Comparison of ENCODE assay signal across 38 cellular contexts in the genomic region with DNA sequence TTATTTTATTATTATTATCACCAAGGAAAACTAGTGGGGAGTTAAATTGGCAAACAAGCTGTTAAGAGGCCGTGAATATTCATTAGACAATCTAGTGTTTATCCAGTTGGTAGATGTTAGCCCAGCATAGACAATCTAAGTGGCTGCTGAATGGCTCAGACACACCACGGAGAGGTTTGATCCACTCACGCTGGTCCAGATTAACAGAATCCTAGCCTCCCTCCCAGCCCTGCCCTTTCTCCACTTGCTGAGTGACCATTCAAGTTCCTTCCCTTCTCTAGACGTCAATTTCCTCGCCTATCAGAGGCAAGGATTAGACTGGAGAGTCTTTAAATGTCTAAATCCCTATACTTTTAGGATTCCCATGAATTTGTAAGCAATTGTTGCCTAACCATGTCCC.
"Had no signal": no experiment of that assay in that cellular context is flagged by ENCODE, and none has a peak within 500 bp of the region (broad histone marks: within the 10 kb centered on the region; RNA-seq: fewer than 3 reads in every experiment).

No MANE protein-coding gene starts in this region.

- H3K9me3 ChIP-seq: ascending aorta had no signal

- H3K27me3 ChIP-seq: ascending aorta, cardiac muscle cell had no signal

- H3K36me3 ChIP-seq: ascending aorta, cardiac muscle cell had no signal

- H3K4me3 ChIP-seq: ascending aorta, cardiac muscle cell had no signal

- H3K36me3 Mint-ChIP-seq: activated naive CD4-positive, alpha-beta T cell treated with anti-CD3 and anti-CD28 coated beads, Interleukin-2, amount 10 ng/mL, durations not matched to agents 7 days and 5 days; activated naive CD4-positive, alpha-beta T cell treated with anti-CD3 and anti-CD28 coated beads, Interleukin-2, amount 50 U/mL, for 24 hours; activated naive CD8-positive, alpha-beta T cell; activated naive CD8-positive, alpha-beta T cell treated with anti-CD3 and anti-CD28 coated beads, Interleukin-2, amount 10 ng/mL, durations not matched to agents 7 days and 5 days; brain; WTC11 had no signal

- H3K4me1 ChIP-seq: ascending aorta had no signal

- H3K4me3 Mint-ChIP-seq: activated CD4-positive, alpha-beta memory T cell treated with anti-CD3 and anti-CD28 coated beads, Interleukin-2, amount 10 ng/mL, durations not matched to agents 7 days and 5 days; activated CD4-positive, alpha-beta T cell treated with anti-CD3 and anti-CD28 coated beads for 36 hours; activated CD4-positive, alpha-beta T cell treated with anti-CD3 and anti-CD28 coated beads, Interleukin-2, amount 10 ng/mL, durations not matched to agents 7 days and 5 days; activated CD8-positive, alpha-beta T cell treated with anti-CD3 and anti-CD28 coated beads, Interleukin-2, amount 10 ng/mL, durations not matched to agents 7 days and 5 days; activated naive CD4-positive, alpha-beta T cell treated with anti-CD3 and anti-CD28 coated beads, Interleukin-2, amount 10 ng/mL, durations not matched to agents 7 days and 5 days; activated naive CD4-positive, alpha-beta T cell treated with anti-CD3 and anti-CD28 coated beads, Interleukin-2, amount 50 U/mL, for 24 hours; activated naive CD8-positive, alpha-beta T cell; activated naive CD8-positive, alpha-beta T cell treated with anti-CD3 and anti-CD28 coated beads, Interleukin-2, amount 10 ng/mL, durations not matched to agents 7 days and 5 days; activated naive CD8-positive, alpha-beta T cell treated with anti-CD3 and anti-CD28 coated beads, Interleukin-2, amount 50 U/mL, for 24 hours; activated T-cell treated with anti-CD3 and anti-CD28 coated beads, Interleukin-2, amount 50 U/mL, for 24 hours; brain; central memory CD8-positive, alpha-beta T cell; T-helper 1 cell treated with Interleukin-12 subunit alpha and Interleukin-12 subunit beta and Interleukin-4 antibody, amounts not matched to agents 30 μg/mL and 1 μg/mL, for 36 hours; T-helper 2 cell treated with Interferon-gamma antibody and Interleukin-4, amounts not matched to agents 5 μg/mL and 100 μg/mL, for 36 hours; WTC11 had no signal

- FAIRE-seq: bronchial epithelial cell, colon, TTC549 had no signal

- H3K27ac Mint-ChIP-seq: activated CD4-positive, alpha-beta memory T cell treated with anti-CD3 and anti-CD28 coated beads, Interleukin-2, amount 10 ng/mL, durations not matched to agents 7 days and 5 days; activated CD4-positive, alpha-beta T cell treated with anti-CD3 and anti-CD28 coated beads for 36 hours; activated CD4-positive, alpha-beta T cell treated with anti-CD3 and anti-CD28 coated beads, Interleukin-2, amount 10 ng/mL, durations not matched to agents 7 days and 5 days; activated CD8-positive, alpha-beta T cell treated with anti-CD3 and anti-CD28 coated beads, Interleukin-2, amount 10 ng/mL, durations not matched to agents 7 days and 5 days; activated naive CD4-positive, alpha-beta T cell treated with anti-CD3 and anti-CD28 coated beads, Interleukin-2, amount 10 ng/mL, durations not matched to agents 7 days and 5 days; activated naive CD4-positive, alpha-beta T cell treated with anti-CD3 and anti-CD28 coated beads, Interleukin-2, amount 50 U/mL, for 24 hours; activated naive CD8-positive, alpha-beta T cell; activated naive CD8-positive, alpha-beta T cell treated with anti-CD3 and anti-CD28 coated beads, Interleukin-2, amount 10 ng/mL, durations not matched to agents 7 days and 5 days; activated naive CD8-positive, alpha-beta T cell treated with anti-CD3 and anti-CD28 coated beads, Interleukin-2, amount 50 U/mL, for 24 hours; activated T-cell treated with anti-CD3 and anti-CD28 coated beads, Interleukin-2, amount 50 U/mL, for 24 hours; activated T-helper 2 cell treated with anti-CD3 and anti-CD28 coated beads, Interferon-gamma antibody, Interleukin-2, Interleukin-4, amounts not matched to agents 10 μg/mL and 5 μg/mL and 100 μg/mL, durations not matched to agents 14 hours and 24 hours and 36 hours; brain; T-helper 1 cell treated with Interleukin-12 subunit alpha and Interleukin-12 subunit beta and Interleukin-4 antibody, amounts not matched to agents 30 μg/mL and 1 μg/mL, for 36 hours; T-helper 2 cell treated with Interferon-gamma antibody and Interleukin-4, amounts not matched to agents 5 μg/mL and 100 μg/mL, for 36 hours; WTC11 had no signal

- DNase-seq: activated CD4-positive, alpha-beta memory T cell treated with anti-CD3 and anti-CD28 coated beads, Interleukin-2, amount 10 ng/mL, durations not matched to agents 7 days and 5 days; activated CD4-positive, alpha-beta T cell treated with anti-CD3 and anti-CD28 coated beads for 1 hour; activated CD4-positive, alpha-beta T cell treated with anti-CD3 and anti-CD28 coated beads for 36 hours; activated CD4-positive, alpha-beta T cell treated with anti-CD3 and anti-CD28 coated beads for 48 hours; activated CD4-positive, alpha-beta T cell treated with anti-CD3 and anti-CD28 coated beads, Interleukin-2, amount 10 ng/mL, durations not matched to agents 7 days and 5 days; activated CD4-positive, alpha-beta T cell treated with anti-CD3 and anti-CD28 coated beads, Interleukin-2, amount 50 U/mL, for 48 hours; activated CD4-positive, CD25-positive, alpha-beta regulatory T cell; activated CD8-positive, alpha-beta memory T cell treated with anti-CD3 and anti-CD28 coated beads for 24 hours; activated CD8-positive, alpha-beta memory T cell treated with anti-CD3 and anti-CD28 coated beads, Interleukin-2, amount 50 U/mL, for 4 hours; activated CD8-positive, alpha-beta T cell treated with anti-CD3 and anti-CD28 coated beads, Interleukin-2, amount 10 ng/mL, durations not matched to agents 7 days and 5 days; activated effector memory CD4-positive, alpha-beta T cell treated with Interleukin-2 at 50 U/mL for 16 hours; activated gamma-delta T cell; activated naive CD4-positive, alpha-beta T cell treated with anti-CD3 and anti-CD28 coated beads, Interleukin-2, amount 10 ng/mL, durations not matched to agents 7 days and 5 days; activated naive CD4-positive, alpha-beta T cell treated with Interleukin-2 at 50 U/mL for 16 hours; activated naive CD8-positive, alpha-beta T cell treated with anti-CD3 and anti-CD28 coated beads, Interleukin-2, amount 10 ng/mL, durations not matched to agents 7 days and 5 days; activated naive CD8-positive, alpha-beta T cell treated with anti-CD3 and anti-CD28 coated beads, Interleukin-2, amount 50 U/mL, for 24 hours; activated T-cell treated with anti-CD3 and anti-CD28 coated beads, Interleukin-2, amount 50 U/mL, for 24 hours; activated T-cell treated with anti-CD3 and anti-CD28 coated beads, Interleukin-2, amount 50 U/mL, for 48 hours; amygdala; anterior cingulate cortex; caudate nucleus; T-helper 1 cell; T-helper 2 cell; T-helper 9 cell had no signal

- H3K27ac ChIP-seq: ascending aorta, cardiac muscle cell, VCaP had no signal

- H3K4me1 Mint-ChIP-seq: activated CD4-positive, alpha-beta memory T cell treated with anti-CD3 and anti-CD28 coated beads, Interleukin-2, amount 10 ng/mL, durations not matched to agents 7 days and 5 days; activated CD4-positive, alpha-beta T cell treated with anti-CD3 and anti-CD28 coated beads for 36 hours; activated CD4-positive, alpha-beta T cell treated with anti-CD3 and anti-CD28 coated beads, Interleukin-2, amount 10 ng/mL, durations not matched to agents 7 days and 5 days; activated naive CD4-positive, alpha-beta T cell treated with anti-CD3 and anti-CD28 coated beads, Interleukin-2, amount 10 ng/mL, durations not matched to agents 7 days and 5 days; activated naive CD4-positive, alpha-beta T cell treated with anti-CD3 and anti-CD28 coated beads, Interleukin-2, amount 50 U/mL, for 24 hours; activated naive CD8-positive, alpha-beta T cell treated with anti-CD3 and anti-CD28 coated beads, Interleukin-2, amount 10 ng/mL, durations not matched to agents 7 days and 5 days; central memory CD8-positive, alpha-beta T cell had no signal

- H3K9me3 Mint-ChIP-seq: activated CD4-positive, alpha-beta memory T cell treated with anti-CD3 and anti-CD28 coated beads, Interleukin-2, amount 10 ng/mL, durations not matched to agents 7 days and 5 days; activated CD4-positive, alpha-beta T cell treated with anti-CD3 and anti-CD28 coated beads, Interleukin-2, amount 10 ng/mL, durations not matched to agents 7 days and 5 days; activated naive CD4-positive, alpha-beta T cell treated with anti-CD3 and anti-CD28 coated beads, Interleukin-2, amount 10 ng/mL, durations not matched to agents 7 days and 5 days; activated naive CD4-positive, alpha-beta T cell treated with anti-CD3 and anti-CD28 coated beads, Interleukin-2, amount 50 U/mL, for 24 hours; activated naive CD8-positive, alpha-beta T cell treated with anti-CD3 and anti-CD28 coated beads, Interleukin-2, amount 10 ng/mL, durations not matched to agents 7 days and 5 days; activated naive CD8-positive, alpha-beta T cell treated with anti-CD3 and anti-CD28 coated beads, Interleukin-2, amount 50 U/mL, for 24 hours; activated T-cell treated with anti-CD3 and anti-CD28 coated beads, Interleukin-2, amount 50 U/mL, for 24 hours; activated T-helper 2 cell treated with anti-CD3 and anti-CD28 coated beads, Interferon-gamma antibody, Interleukin-2, Interleukin-4, amounts not matched to agents 10 μg/mL and 5 μg/mL and 100 μg/mL, durations not matched to agents 14 hours and 24 hours and 36 hours; central memory CD8-positive, alpha-beta T cell; T-helper 1 cell treated with Interleukin-12 subunit alpha and Interleukin-12 subunit beta and Interleukin-4 antibody, amounts not matched to agents 30 μg/mL and 1 μg/mL, for 36 hours; T-helper 2 cell treated with Interferon-gamma antibody and Interleukin-4, amounts not matched to agents 5 μg/mL and 100 μg/mL, for 36 hours; WTC11 had no signal
